Comparison of ENCODE assay signal across 27 cellular contexts in genomic region chr14:106877527-106877926, GRCh38.
DNase-seq lines count a peak whose midpoint lies in the region; ATAC-seq and TF ChIP-seq lines count a peak whose summit lies in the region.
"Had no signal": no experiment of that assay in that cellular context is flagged by ENCODE, and none has a peak within 500 bp of the region (broad histone marks: within the 10 kb centered on the region; RNA-seq: fewer than 3 reads in every experiment).

No MANE protein-coding gene starts in this region.

- H3K36me3 ChIP-seq in DOHH2 (ENCODE audit: control insufficient read depth, low read length) (peaks cover 3% of the 10 kb centered on the region; the same call in 1 of the 2 replicates), KOPT-K1 (ENCODE audit: insufficient read depth, low read length) (no peaks in the 10 kb centered on the region), SK-N-MC (ENCODE audit: insufficient read depth, low read length) (no peaks in the 10 kb centered on the region), mesenchymal stem cell (ENCODE audit: control insufficient read depth in 1 of 2, insufficient read depth in 2 of 2, low read depth in 1 of 2, low read length in 2 of 2) (no peaks in the 10 kb centered on the region), aorta (ENCODE audit: control insufficient read depth in 1 of 2, insufficient read depth in 2 of 2, low read length in 1 of 2) (no peaks in the 10 kb centered on the region)
- H3K36me3 ChIP-seq: ascending aorta, gastroesophageal sphincter, pancreas, SJSA1 had no signal

- intact Hi-C loops in aorta (cut with DNase I) = no loop called here

- DNase-seq in SK-N-MC (ENCODE audit: low read depth, low spot score) (peak; percentile 87), mesenchymal stem cell (no peak), aorta (no peak), NCI-H2171 (lab: John Stamatoyannopoulos, UW) (no peak), iPS-NIHi11 (ENCODE audit: low spot score) (no peak)
- DNase-seq: activated CD4-positive, alpha-beta T cell treated with anti-CD3 and anti-CD28 coated beads, Interleukin-2, amount 50 U/mL, for 1 hour; activated effector memory CD4-positive, alpha-beta T cell treated with anti-CD3 and anti-CD28 coated beads, Interleukin-2, amount 50 U/mL, for 16 hours; activated T-cell treated with anti-CD3 and anti-CD28 coated beads, Interleukin-2, amount 50 U/mL, for 1 hour; H7; NCI-H1092 treated with DMSO at 0.1 percent for 48 hours; NCI-H1930; NCI-H82; pancreas; retina; T-helper 1 cell had no signal

- H3K9ac ChIP-seq in SK-N-MC (ENCODE audit: insufficient read length) (peak overlapping the region; percentile 69), mesenchymal stem cell (ENCODE audit: low read length) (no peak overlapping the region)

- no peak overlapping the region for H3K18ac ChIP-seq in mesenchymal stem cell (ENCODE audit: low read depth in 1 of 2, low read length in 2 of 2)

- H3K4me1 ChIP-seq in DOHH2 (ENCODE audit: control insufficient read depth, low read length) = peaks cover 63% of the 10 kb centered on the region
- no peaks in the 10 kb centered on the region for H3K4me1 ChIP-seq in mesenchymal stem cell (ENCODE audit: control insufficient read depth, insufficient read depth, low read depth, low read length)
- H3K4me1 ChIP-seq in aorta (ENCODE audit: control insufficient read depth in 1 of 2, insufficient read depth in 2 of 2, low read length in 2 of 2) = no peaks in the 10 kb centered on the region
- H3K4me1 ChIP-seq: ascending aorta, gastroesophageal sphincter, pancreas, SJSA1 had no signal

- no peak overlapping the region for H3K14ac ChIP-seq in mesenchymal stem cell (ENCODE audit: low read length in 2 of 2)

- H3K27ac ChIP-seq in DOHH2 (ENCODE audit: low read depth, low read length) (peak overlapping the region; percentile 88), KOPT-K1 (ENCODE audit: low read depth, low read length, poor library complexity, severe bottlenecking) (peak overlapping the region; percentile 60), SK-N-MC (peak overlapping the region; percentile 97), mesenchymal stem cell (ENCODE audit: low read length, poor library complexity, severe bottlenecking) (peak overlapping the region; percentile 19), aorta (ENCODE audit: low read depth in 1 of 2, low read length in 2 of 2) (no peak overlapping the region)
- H3K27ac ChIP-seq: ascending aorta, gastroesophageal sphincter, hepatocyte, pancreas, RWPE1, SJSA1, skin epidermis had no signal

- WGBS in mesenchymal stem cell = 75% methylated on average over 2 of the region's 2 CpGs
- 74 to 75% methylated on average over 2 of the region's 2 CpGs for WGBS in aorta, 2 donors

- no peak overlapping the region for H4K91ac ChIP-seq in mesenchymal stem cell (ENCODE audit: low read length)

- H2AK5ac ChIP-seq in mesenchymal stem cell (ENCODE audit: low read length, severe bottlenecking) = no peak overlapping the region

- ATAC-seq in aorta (ENCODE audit: low FRiP score) = no peak
- ATAC-seq in GM19455 (IDR thresholded peaks at IDR 0.05; ENCODE audit: unreplicated experiment) = no peak
- ATAC-seq: gastroesophageal sphincter; left lobe of liver; pancreas; stimulated activated memory B cell treated with anti-CD40 and anti-IgM and Interleukin-4, amounts not matched to agents 10 μg/mL and 1 μg/mL and 100 μg/mL, for 72 hours; WTC11 had no signal

- no peaks in the 10 kb centered on the region for H3K9me2 ChIP-seq in DOHH2 (replicated peaks; ENCODE audit: control insufficient read depth, low read length)

- H2BK12ac ChIP-seq in mesenchymal stem cell (ENCODE audit: low read length in 2 of 2) = no peak overlapping the region

- no peaks in the 10 kb centered on the region for H4K20me1 ChIP-seq in DOHH2 (ENCODE audit: control insufficient read depth, insufficient read depth, low read depth, low read length)

- H3K27me3 ChIP-seq in DOHH2 (ENCODE audit: control insufficient read depth, low read length) (no peaks in the 10 kb centered on the region), mesenchymal stem cell (ENCODE audit: control insufficient read depth in 1 of 2, insufficient read depth in 1 of 2, low read length in 2 of 2) (peaks cover 0 to 8% of the 10 kb centered on the region in 2 experiments), aorta (ENCODE audit: control insufficient read depth in 1 of 2, insufficient read depth in 2 of 2, low read length in 1 of 2) (no peaks in the 10 kb centered on the region)
- H3K27me3 ChIP-seq: ascending aorta, hepatocyte, pancreas, SJSA1 had no signal

- no peak overlapping the region for H3K4me3 ChIP-seq in DOHH2 (ENCODE audit: low read length)
- peak overlapping the region; percentile 59 for H3K4me3 ChIP-seq in SK-N-MC
- H3K4me3 ChIP-seq in mesenchymal stem cell (ENCODE audit: insufficient read depth in 1 of 2, low read depth in 1 of 2, low read length in 2 of 2) = no peak overlapping the region
- no peak overlapping the region for H3K4me3 ChIP-seq in aorta (ENCODE audit: low read length in 2 of 2)
- H3K4me3 ChIP-seq: ascending aorta, gastroesophageal sphincter, hepatocyte, pancreas, SJSA1, skin epidermis had no signal

- H3K79me1 ChIP-seq in mesenchymal stem cell (replicated peaks; ENCODE audit: low read length, poor library complexity, severe bottlenecking) = no peaks in the 10 kb centered on the region

- no peak overlapping the region for H3K4ac ChIP-seq in mesenchymal stem cell (ENCODE audit: low read depth in 1 of 2, low read length in 2 of 2)

- no peaks in the 10 kb centered on the region for H3K79me2 ChIP-seq in DOHH2 (ENCODE audit: control insufficient read depth, low read length)
- H3K79me2 ChIP-seq: hepatocyte had no signal

- H4K8ac ChIP-seq in mesenchymal stem cell (ENCODE audit: low read length) = no peak overlapping the region

- no peak overlapping the region for H2BK120ac ChIP-seq in mesenchymal stem cell (ENCODE audit: low read depth, low read length)

- H3F3A ChIP-seq in DOHH2 (ENCODE audit: control insufficient read depth, insufficient read depth) = peaks cover 20% of the 10 kb centered on the region

- no peak overlapping the region for H2AFZ ChIP-seq in mesenchymal stem cell (ENCODE audit: low read depth, low read length)
- H2AFZ ChIP-seq: hepatocyte had no signal

- no peak overlapping the region for H2BK5ac ChIP-seq in mesenchymal stem cell (ENCODE audit: low read depth, low read length, poor library complexity, severe bottlenecking)

- H3K23ac ChIP-seq in mesenchymal stem cell (ENCODE audit: low read length in 2 of 2) = no peak overlapping the region

- H2BK15ac ChIP-seq in mesenchymal stem cell (ENCODE audit: low read depth, poor library complexity, severe bottlenecking) = no peak overlapping the region

- peaks cover 28% of the 10 kb centered on the region for H3K9me3 ChIP-seq in DOHH2 (ENCODE audit: control insufficient read depth, insufficient read depth, low read length)
- no peaks in the 10 kb centered on the region for H3K9me3 ChIP-seq in KOPT-K1 (ENCODE audit: insufficient read depth, low read length, poor library complexity, severe bottlenecking)
- no peaks in the 10 kb centered on the region for H3K9me3 ChIP-seq in SK-N-MC (ENCODE audit: low read depth, low read length)
- H3K9me3 ChIP-seq in mesenchymal stem cell (ENCODE audit: control insufficient read depth, low read length) = no peaks in the 10 kb centered on the region
- peaks cover 3% of the 10 kb centered on the region for H3K9me3 ChIP-seq in aorta (ENCODE audit: control insufficient read depth, low read length)
- H3K9me3 ChIP-seq: ascending aorta, gastroesophageal sphincter, pancreas, SJSA1 had no signal

- no peak for TF ChIP-seq CTCF in DOHH2 (IDR thresholded peaks at IDR 0.05; ENCODE audit: low read depth, low read length, poor library complexity, severe bottlenecking)

- H3K4me2 ChIP-seq in DOHH2 (ENCODE audit: low read length) = peak overlapping the region; percentile 85
- no peak overlapping the region for H3K4me2 ChIP-seq in mesenchymal stem cell (ENCODE audit: low read length, poor library complexity, severe bottlenecking)
- H3K4me2 ChIP-seq: hepatocyte had no signal

Comparison
In these comparisons a context has a peak if more than half of its experiments do, and no peak if none do; other contexts are left out.
1. H3K27ac ChIP-seq: peak in DOHH2 (single experiment), KOPT-K1 (single experiment), SK-N-MC (single experiment) and mesenchymal stem cell (single experiment); none in aorta (0 of 2).